In the genomic region with DNA sequence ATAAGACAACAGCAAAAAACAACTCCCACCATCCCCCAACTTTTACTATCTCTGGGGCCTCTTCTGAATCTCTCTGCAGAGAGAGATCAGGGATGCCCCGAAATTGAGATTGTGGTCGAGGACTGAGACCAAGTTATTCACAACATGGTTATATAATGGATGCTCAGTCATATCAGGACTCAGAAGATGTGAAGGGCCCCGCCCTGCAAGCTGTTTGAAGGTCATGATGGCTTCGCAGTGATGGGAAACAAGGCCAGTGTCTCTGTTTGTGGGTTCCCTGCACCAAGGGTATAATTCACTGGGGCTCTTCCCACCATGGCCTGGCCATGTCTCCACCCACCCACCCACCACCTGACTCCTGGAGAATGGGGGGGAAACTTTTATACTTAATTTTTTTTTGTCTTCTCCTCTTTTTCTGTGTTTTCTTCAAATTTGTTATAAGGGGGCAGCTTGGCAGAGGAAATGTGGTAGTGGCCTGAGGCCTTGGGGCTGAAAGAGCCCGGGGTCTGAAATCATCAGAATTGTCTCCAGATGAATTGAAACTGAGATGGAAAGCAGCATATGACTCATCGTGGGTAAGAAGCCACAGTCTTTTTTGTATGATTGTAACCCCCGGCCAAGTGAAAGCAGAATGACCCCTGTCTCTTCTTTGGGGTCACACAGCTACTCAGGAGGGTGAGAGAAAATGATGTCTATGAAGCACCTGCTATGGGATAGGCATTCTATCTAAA, we compare ENCODE assay signal across 9 cellular contexts. TPM values are rescaled to one million over a fixed set of nuclear protein-coding genes. Genes with fewer than 3 reads are reported as not detected.
DNase-seq lines count a peak whose midpoint lies in the region; ATAC-seq and TF ChIP-seq lines count a peak whose summit lies in the region.
"Had no signal": no experiment of that assay in that cellular context is flagged by ENCODE, and none has a peak within 500 bp of the region (broad histone marks: within the 10 kb centered on the region; RNA-seq: fewer than 3 reads in every experiment).

No MANE protein-coding gene starts in this region.

- H3K9me3 ChIP-seq in suprapubic skin, result no peaks in the 10 kb centered on the region

- no peaks in the 10 kb centered on the region for H3K27me3 Mint-ChIP-seq in stimulated activated naive CD8-positive, alpha-beta T cell treated with anti-CD3 and anti-CD28 coated beads, Interleukin-15, amount 100 ng/mL, for 72 hours

- 71% methylated on average over 7 of the region's 7 CpGs for WGBS in suprapubic skin

- no peak overlapping the region for H3K27ac ChIP-seq in suprapubic skin

- no peak for TF ChIP-seq CTCF in suprapubic skin (IDR thresholded peaks at IDR 0.05)

- peak; percentile 73 for ATAC-seq in HG03378 (IDR thresholded peaks at IDR 0.05; ENCODE audit: unreplicated experiment)
- ATAC-seq in stimulated activated naive CD8-positive, alpha-beta T cell treated with anti-CD3 and anti-CD28 coated beads, Interleukin-15, amount 100 ng/mL, for 72 hours, result peak; percentile 79

- no peaks in the 10 kb centered on the region for H3K27me3 ChIP-seq in suprapubic skin

- no peaks in the 10 kb centered on the region for H3K4me1 ChIP-seq in suprapubic skin

- TF ChIP-seq EP300 in suprapubic skin (IDR thresholded peaks at IDR 0.05), result no peak

- H3K36me3 ChIP-seq in suprapubic skin, result no peaks in the 10 kb centered on the region

- peak; percentile 76 for DNase-seq in activated naive CD4-positive, alpha-beta T cell treated with Interleukin-2 at 50 U/mL for 16 hours
- DNase-seq in activated naive CD4-positive, alpha-beta T cell (lab: John Stamatoyannopoulos, UW), result no peak
- DNase-seq in activated naive CD4-positive, alpha-beta T cell treated with anti-CD3 and anti-CD28 coated beads, Interleukin-2, amount 50 U/mL, for 16 hours, result peak; percentile 54
- DNase-seq in stimulated activated naive CD8-positive, alpha-beta T cell treated with anti-CD3 and anti-CD28 coated beads, Interleukin-15, amount 100 ng/mL, for 72 hours, result peak; percentile 86 to 94
- DNase-seq in DMS79 treated with DMSO at 0.1 percent for 48 hours (lab: John Stamatoyannopoulos, UW), result no peak
- DNase-seq in GDM1 (lab: John Stamatoyannopoulos, UW), result no peak
- DNase-seq in suprapubic skin (ENCODE audit: low spot score in 2 of 2), result no peak

- H3K4me3 Mint-ChIP-seq in stimulated activated naive CD8-positive, alpha-beta T cell treated with anti-CD3 and anti-CD28 coated beads, Interleukin-15, amount 100 ng/mL, for 72 hours, result peak overlapping the region; percentile 75 to 80

- H3K4me1 Mint-ChIP-seq in stimulated activated naive CD8-positive, alpha-beta T cell treated with anti-CD3 and anti-CD28 coated beads, Interleukin-15, amount 100 ng/mL, for 72 hours, result peaks cover 97% of the 10 kb centered on the region

- no peak for TF ChIP-seq POLR2A in suprapubic skin (IDR thresholded peaks at IDR 0.05)

- H3K4me3 ChIP-seq in suprapubic skin, result no peak overlapping the region

- peak overlapping the region; percentile 99 for H3K27ac Mint-ChIP-seq in stimulated activated naive CD8-positive, alpha-beta T cell treated with anti-CD3 and anti-CD28 coated beads, Interleukin-15, amount 100 ng/mL, for 72 hours

- no peaks in the 10 kb centered on the region for H3K9me3 Mint-ChIP-seq in stimulated activated naive CD8-positive, alpha-beta T cell treated with anti-CD3 and anti-CD28 coated beads, Interleukin-15, amount 100 ng/mL, for 72 hours

RNA-seq across cellular contexts. Expression of gene TEX48, which starts 15.0 kb away (rescaled TPM):
- not detected for total RNA-seq in suprapubic skin
- total RNA-seq: liver had no signal

RNA-seq across cellular contexts. Expression of gene TEX53, which starts 39.4 kb away (rescaled TPM):
- total RNA-seq in suprapubic skin, result not detected
- total RNA-seq: liver had no signal

Comparison
In these comparisons a context has a peak if more than half of its experiments do, and no peak if none do; other contexts are left out.
1. DNase-seq: peak in activated naive CD4-positive, alpha-beta T cell treated with Interleukin-2 at 50 U/mL for 16 hours (single experiment), activated naive CD4-positive, alpha-beta T cell treated with anti-CD3 and anti-CD28 coated beads, Interleukin-2, amount 50 U/mL, for 16 hours (single experiment) and stimulated activated naive CD8-positive, alpha-beta T cell treated with anti-CD3 and anti-CD28 coated beads, Interleukin-15, amount 100 ng/mL, for 72 hours (2 of 2); none in activated naive CD4-positive, alpha-beta T cell (0 of 4), DMS79 treated with DMSO at 0.1 percent for 48 hours (single experiment), GDM1 (single experiment) and suprapubic skin (0 of 2).